Comparison of ENCODE assay signal across 5 cellular contexts in genomic region chrY:12517338-12517737, GRCh38.
"Had no signal": no experiment of that assay in that cellular context is flagged by ENCODE, and none has a peak within 500 bp of the region (broad histone marks: within the 10 kb centered on the region; RNA-seq: fewer than 3 reads in every experiment).

No MANE protein-coding gene starts in this region.

- H3K4me3 Mint-ChIP-seq: GM23338, H9 had no signal

- H3K4me1 Mint-ChIP-seq: GM23338, H9 had no signal

- H3K9me3 Mint-ChIP-seq: GM23338, H9 had no signal

- DNase-seq: H9, HCEC 1CT, IMR-90 had no signal

- ATAC-seq: GM23338, K562 had no signal

- H3K4me3 ChIP-seq: GM23338, K562 had no signal

- H3K27ac Mint-ChIP-seq: GM23338, H9 had no signal
